ENCODE assay signal across 11 cellular contexts in the genomic region with DNA sequence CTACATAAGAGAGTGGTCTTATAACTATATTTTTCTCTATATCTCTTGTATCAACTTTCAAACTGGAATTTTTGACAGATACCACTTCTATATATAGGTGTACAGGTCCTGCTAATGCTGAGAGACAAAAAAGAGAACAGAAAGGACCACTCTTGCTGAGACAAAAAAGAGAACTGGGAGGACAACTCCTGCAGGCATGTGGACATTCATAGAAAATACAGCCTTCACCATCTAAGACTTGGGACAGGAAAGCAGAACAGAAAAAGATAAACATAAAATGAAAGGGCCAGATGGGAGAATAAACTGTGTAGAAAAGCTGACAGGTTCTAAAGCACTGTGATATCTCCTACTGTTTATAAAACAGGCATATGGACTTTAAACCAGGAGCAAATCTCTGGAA.
DNase-seq lines count a peak whose midpoint lies in the region; ATAC-seq lines count a peak whose summit lies in the region.
"Had no signal": no experiment of that assay in that cellular context is flagged by ENCODE, and none has a peak within 500 bp of the region (broad histone marks: within the 10 kb centered on the region; RNA-seq: fewer than 3 reads in every experiment).

No MANE protein-coding gene starts in this region.

- no peaks in the 10 kb centered on the region for H3K79me1 ChIP-seq in mesendoderm (ENCODE audit: low read length)

- ATAC-seq in GM19395 (IDR thresholded peaks at IDR 0.05; ENCODE audit: unreplicated experiment) (peak; percentile 95), HG02759 (IDR thresholded peaks at IDR 0.05; ENCODE audit: unreplicated experiment) (peak; percentile 88), HG03439 (IDR thresholded peaks at IDR 0.05; ENCODE audit: unreplicated experiment) (peak; percentile 63)

- no peak overlapping the region for H3K4me2 ChIP-seq in mesendoderm (ENCODE audit: low read length)

- H3K4me3 ChIP-seq in mesendoderm (ENCODE audit: low read length), result no peak overlapping the region
- H3K4me3 ChIP-seq: Peyer's patch, upper lobe of left lung had no signal

- H3K4ac ChIP-seq in mesendoderm (ENCODE audit: low read depth, low read length), result no peak overlapping the region

- H3K36me3 ChIP-seq in mesendoderm (ENCODE audit: control insufficient read depth, insufficient read depth, low read length), result no peaks in the 10 kb centered on the region
- H3K36me3 ChIP-seq: brain microvascular endothelial cell, Peyer's patch, upper lobe of left lung, WERI-Rb-1 had no signal

- no peak overlapping the region for H3K18ac ChIP-seq in mesendoderm (ENCODE audit: low read length)

- H3K23ac ChIP-seq in mesendoderm (ENCODE audit: low read length), result no peak overlapping the region

- no peak overlapping the region for H2AK5ac ChIP-seq in mesendoderm (ENCODE audit: low read length)

- no peak overlapping the region for H2BK5ac ChIP-seq in mesendoderm (ENCODE audit: low read length)

- H2BK15ac ChIP-seq in mesendoderm (replicated peaks; ENCODE audit: low read depth), result peak overlapping the region; percentile 64

- no peak overlapping the region for H3K27ac ChIP-seq in mesendoderm (ENCODE audit: low read depth, low read length)
- H3K27ac ChIP-seq: brain microvascular endothelial cell, Peyer's patch, upper lobe of left lung, WERI-Rb-1 had no signal

- no peak overlapping the region for H2BK120ac ChIP-seq in mesendoderm (ENCODE audit: low read depth, low read length)

- H4K8ac ChIP-seq in mesendoderm (ENCODE audit: low read depth, low read length), result no peak overlapping the region

- no peaks in the 10 kb centered on the region for H3K79me2 ChIP-seq in mesendoderm (ENCODE audit: control insufficient read depth, insufficient read depth, low read length)

- H4K5ac ChIP-seq in mesendoderm (ENCODE audit: low read length), result no peak overlapping the region

- H3K9ac ChIP-seq in mesendoderm (ENCODE audit: low read length), result no peak overlapping the region

- H3K56ac ChIP-seq in mesendoderm (ENCODE audit: low read length), result no peak overlapping the region

- H3K27me3 ChIP-seq in mesendoderm (ENCODE audit: insufficient read depth, low read length, poor library complexity), result no peaks in the 10 kb centered on the region
- H3K27me3 ChIP-seq: brain microvascular endothelial cell, Peyer's patch, upper lobe of left lung had no signal

- DNase-seq in mesendoderm, result no peak
- DNase-seq in KG1 (lab: John Stamatoyannopoulos, UW), result no peak
- DNase-seq in NCI-H1417 (lab: John Stamatoyannopoulos, UW), result no peak
- no peak for DNase-seq in RKO (ENCODE audit: low spot score)
- DNase-seq: brain microvascular endothelial cell, Peyer's patch, upper lobe of left lung, WERI-Rb-1 had no signal

- no peaks in the 10 kb centered on the region for H3K4me1 ChIP-seq in mesendoderm (ENCODE audit: control insufficient read depth, low read depth, low read length)
- H3K4me1 ChIP-seq: Peyer's patch, upper lobe of left lung had no signal
